In the genomic region with DNA sequence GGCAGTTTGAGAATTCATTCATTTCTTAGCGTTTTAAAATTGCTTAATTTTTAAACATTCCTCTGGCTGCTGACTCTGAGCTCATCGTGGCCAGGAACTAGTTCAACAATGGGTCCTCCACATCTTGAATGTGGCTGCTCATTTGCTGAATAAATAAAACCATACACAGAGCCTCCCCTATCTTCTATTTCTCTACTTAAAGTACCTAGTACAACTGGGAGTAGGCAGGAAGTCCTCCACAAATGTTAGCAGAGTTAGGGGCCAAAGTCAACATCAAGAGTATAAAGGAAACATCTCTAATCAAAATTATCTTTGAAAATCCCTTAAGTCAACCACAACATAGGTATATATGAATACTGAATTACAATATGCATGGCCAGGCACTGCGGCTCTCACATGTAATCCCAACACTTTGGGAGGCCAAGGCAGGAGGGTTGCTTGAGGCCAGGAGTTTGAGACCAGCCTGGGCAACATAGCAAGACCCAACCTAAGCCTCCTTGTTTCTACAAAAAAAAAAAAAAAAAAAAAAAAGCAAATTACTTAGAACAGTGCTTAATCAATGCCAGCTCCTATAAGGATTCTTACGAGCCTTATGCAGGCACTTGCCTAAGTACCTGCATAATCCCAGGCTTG, we compare ENCODE assay signal across 1 cellular context.
TF ChIP-seq lines count a peak whose summit lies in the region.

No MANE protein-coding gene starts in this region.

TF ChIP-seq in HepG2, 621 proteins besides CTCF, POLR2A, EP300 and RAD21 (continued from another document):
- TF ChIP-seq, protein P1, sequence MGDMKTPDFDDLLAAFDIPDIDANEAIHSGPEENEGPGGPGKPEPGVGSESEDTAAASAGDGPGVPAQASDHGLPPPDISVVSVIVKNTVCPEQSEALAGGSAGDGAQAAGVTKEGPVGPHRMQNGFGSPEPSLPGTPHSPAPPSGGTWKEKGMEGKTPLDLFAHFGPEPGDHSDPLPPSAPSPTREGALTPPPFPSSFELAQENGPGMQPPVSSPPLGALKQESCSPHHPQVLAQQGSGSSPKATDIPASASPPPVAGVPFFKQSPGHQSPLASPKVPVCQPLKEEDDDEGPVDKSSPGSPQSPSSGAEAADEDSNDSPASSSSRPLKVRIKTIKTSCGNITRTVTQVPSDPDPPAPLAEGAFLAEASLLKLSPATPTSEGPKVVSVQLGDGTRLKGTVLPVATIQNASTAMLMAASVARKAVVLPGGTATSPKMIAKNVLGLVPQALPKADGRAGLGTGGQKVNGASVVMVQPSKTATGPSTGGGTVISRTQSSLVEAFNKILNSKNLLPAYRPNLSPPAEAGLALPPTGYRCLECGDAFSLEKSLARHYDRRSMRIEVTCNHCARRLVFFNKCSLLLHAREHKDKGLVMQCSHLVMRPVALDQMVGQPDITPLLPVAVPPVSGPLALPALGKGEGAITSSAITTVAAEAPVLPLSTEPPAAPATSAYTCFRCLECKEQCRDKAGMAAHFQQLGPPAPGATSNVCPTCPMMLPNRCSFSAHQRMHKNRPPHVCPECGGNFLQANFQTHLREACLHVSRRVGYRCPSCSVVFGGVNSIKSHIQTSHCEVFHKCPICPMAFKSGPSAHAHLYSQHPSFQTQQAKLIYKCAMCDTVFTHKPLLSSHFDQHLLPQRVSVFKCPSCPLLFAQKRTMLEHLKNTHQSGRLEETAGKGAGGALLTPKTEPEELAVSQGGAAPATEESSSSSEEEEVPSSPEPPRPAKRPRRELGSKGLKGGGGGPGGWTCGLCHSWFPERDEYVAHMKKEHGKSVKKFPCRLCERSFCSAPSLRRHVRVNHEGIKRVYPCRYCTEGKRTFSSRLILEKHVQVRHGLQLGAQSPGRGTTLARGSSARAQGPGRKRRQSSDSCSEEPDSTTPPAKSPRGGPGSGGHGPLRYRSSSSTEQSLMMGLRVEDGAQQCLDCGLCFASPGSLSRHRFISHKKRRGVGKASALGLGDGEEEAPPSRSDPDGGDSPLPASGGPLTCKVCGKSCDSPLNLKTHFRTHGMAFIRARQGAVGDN (CRISPR knock-in tag; IDR thresholded peaks at IDR 0.05), result no peak
- TF ChIP-seq FOXK2 (IDR thresholded peaks at IDR 0.05) (no peak), PAF1 (CRISPR knock-in tag; IDR thresholded peaks at IDR 0.05) (no peak), ZNF263 (CRISPR knock-in tag; IDR thresholded peaks at IDR 0.05) (0 out of 2 replicates have a peak, but pooled peaks have one; percentile 27), NFIC (IDR thresholded peaks at IDR 0.05; ENCODE audit: low read length) (peak; percentile 30; the same call in 1 of the 2 replicates), ZFP37 (CRISPR knock-in tag; IDR thresholded peaks at IDR 0.05; ENCODE audit: borderline replicate concordance) (no peak), PHF8 (CRISPR knock-in tag; IDR thresholded peaks at IDR 0.05) (no peak), PPARG (CRISPR knock-in tag; conservative IDR thresholded peaks at IDR 0.05) (0 out of 2 replicates have a peak, but pooled peaks have one; percentile 5), ZNF660 (CRISPR knock-in tag; IDR thresholded peaks at IDR 0.05; ENCODE audit: borderline replicate concordance, low read depth) (no peak), SCMH1 (CRISPR knock-in tag; IDR thresholded peaks at IDR 0.05; ENCODE audit: borderline replicate concordance) (no peak), FOXA1 (IDR thresholded peaks at IDR 0.05) (no peak), FOXA1 (CRISPR knock-in tag; IDR thresholded peaks at IDR 0.05) (peak; percentile 77), MYC (CRISPR knock-in tag; IDR thresholded peaks at IDR 0.05; ENCODE audit: borderline replicate concordance) (no peak), ZNF431 (CRISPR knock-in tag; IDR thresholded peaks at IDR 0.05; ENCODE audit: borderline replicate concordance, low read depth) (no peak), GFI1 (CRISPR knock-in tag; IDR thresholded peaks at IDR 0.05; ENCODE audit: borderline replicate concordance) (0 out of 2 replicates have a peak, but pooled peaks have one; percentile 11), SIX4 (CRISPR knock-in tag; IDR thresholded peaks at IDR 0.05) (no peak), ZMYM3 (CRISPR knock-in tag; IDR thresholded peaks at IDR 0.05) (no peak), SP1 (IDR thresholded peaks at IDR 0.05) (no peak), SP1 (CRISPR knock-in tag; IDR thresholded peaks at IDR 0.05) (no peak), SOX13 (IDR thresholded peaks at IDR 0.05) (no peak), SOX13 (CRISPR knock-in tag; conservative IDR thresholded peaks at IDR 0.05 in 1 of 2, IDR thresholded peaks at IDR 0.05 in 1 of 2) (peak in 1 of 2 experiments; percentile 49; a peak in 1 of 4 replicates), ZNF549 (CRISPR knock-in tag; IDR thresholded peaks at IDR 0.05) (no peak)
- TF ChIP-seq, protein P2, sequence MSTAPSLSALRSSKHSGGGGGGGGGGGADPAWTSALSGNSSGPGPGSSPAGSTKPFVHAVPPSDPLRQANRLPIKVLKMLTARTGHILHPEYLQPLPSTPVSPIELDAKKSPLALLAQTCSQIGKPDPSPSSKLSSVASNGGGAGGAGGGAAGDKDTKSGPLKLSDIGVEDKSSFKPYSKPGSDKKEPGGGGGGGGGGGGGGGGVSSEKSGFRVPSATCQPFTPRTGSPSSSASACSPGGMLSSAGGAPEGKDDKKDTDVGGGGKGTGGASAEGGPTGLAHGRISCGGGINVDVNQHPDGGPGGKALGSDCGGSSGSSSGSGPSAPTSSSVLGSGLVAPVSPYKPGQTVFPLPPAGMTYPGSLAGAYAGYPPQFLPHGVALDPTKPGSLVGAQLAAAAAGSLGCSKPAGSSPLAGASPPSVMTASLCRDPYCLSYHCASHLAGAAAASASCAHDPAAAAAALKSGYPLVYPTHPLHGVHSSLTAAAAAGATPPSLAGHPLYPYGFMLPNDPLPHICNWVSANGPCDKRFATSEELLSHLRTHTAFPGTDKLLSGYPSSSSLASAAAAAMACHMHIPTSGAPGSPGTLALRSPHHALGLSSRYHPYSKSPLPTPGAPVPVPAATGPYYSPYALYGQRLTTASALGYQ (CRISPR knock-in tag; IDR thresholded peaks at IDR 0.05), result 0 out of 2 replicates have a peak, but pooled peaks have one; percentile 42
- TF ChIP-seq, protein P3, sequence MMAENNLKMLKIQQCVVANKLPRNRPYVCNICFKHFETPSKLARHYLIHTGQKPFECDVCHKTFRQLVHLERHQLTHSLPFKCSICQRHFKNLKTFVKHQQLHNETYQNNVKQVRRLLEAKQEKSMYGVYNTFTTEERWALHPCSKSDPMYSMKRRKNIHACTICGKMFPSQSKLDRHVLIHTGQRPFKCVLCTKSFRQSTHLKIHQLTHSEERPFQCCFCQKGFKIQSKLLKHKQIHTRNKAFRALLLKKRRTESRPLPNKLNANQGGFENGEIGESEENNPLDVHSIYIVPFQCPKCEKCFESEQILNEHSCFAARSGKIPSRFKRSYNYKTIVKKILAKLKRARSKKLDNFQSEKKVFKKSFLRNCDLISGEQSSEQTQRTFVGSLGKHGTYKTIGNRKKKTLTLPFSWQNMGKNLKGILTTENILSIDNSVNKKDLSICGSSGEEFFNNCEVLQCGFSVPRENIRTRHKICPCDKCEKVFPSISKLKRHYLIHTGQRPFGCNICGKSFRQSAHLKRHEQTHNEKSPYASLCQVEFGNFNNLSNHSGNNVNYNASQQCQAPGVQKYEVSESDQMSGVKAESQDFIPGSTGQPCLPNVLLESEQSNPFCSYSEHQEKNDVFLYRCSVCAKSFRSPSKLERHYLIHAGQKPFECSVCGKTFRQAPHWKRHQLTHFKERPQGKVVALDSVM (CRISPR knock-in tag; IDR thresholded peaks at IDR 0.05), result peak; percentile 83
- TF ChIP-seq, protein P4, sequence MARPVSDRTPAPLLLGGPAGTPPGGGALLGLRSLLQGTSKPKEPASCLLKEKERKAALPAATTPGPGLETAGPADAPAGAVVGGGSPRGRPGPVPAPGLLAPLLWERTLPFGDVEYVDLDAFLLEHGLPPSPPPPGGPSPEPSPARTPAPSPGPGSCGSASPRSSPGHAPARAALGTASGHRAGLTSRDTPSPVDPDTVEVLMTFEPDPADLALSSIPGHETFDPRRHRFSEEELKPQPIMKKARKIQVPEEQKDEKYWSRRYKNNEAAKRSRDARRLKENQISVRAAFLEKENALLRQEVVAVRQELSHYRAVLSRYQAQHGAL (CRISPR knock-in tag; IDR thresholded peaks at IDR 0.05; ENCODE audit: not compliant biosample characterization), result no peak
- TF ChIP-seq, protein P5, sequence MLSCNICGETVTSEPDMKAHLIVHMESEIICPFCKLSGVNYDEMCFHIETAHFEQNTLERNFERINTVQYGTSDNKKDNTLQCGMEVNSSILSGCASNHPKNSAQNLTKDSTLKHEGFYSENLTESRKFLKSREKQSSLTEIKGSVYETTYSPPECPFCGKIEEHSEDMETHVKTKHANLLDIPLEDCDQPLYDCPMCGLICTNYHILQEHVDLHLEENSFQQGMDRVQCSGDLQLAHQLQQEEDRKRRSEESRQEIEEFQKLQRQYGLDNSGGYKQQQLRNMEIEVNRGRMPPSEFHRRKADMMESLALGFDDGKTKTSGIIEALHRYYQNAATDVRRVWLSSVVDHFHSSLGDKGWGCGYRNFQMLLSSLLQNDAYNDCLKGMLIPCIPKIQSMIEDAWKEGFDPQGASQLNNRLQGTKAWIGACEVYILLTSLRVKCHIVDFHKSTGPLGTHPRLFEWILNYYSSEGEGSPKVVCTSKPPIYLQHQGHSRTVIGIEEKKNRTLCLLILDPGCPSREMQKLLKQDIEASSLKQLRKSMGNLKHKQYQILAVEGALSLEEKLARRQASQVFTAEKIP (CRISPR knock-in tag; IDR thresholded peaks at IDR 0.05; ENCODE audit: borderline replicate concordance), result no peak
- TF ChIP-seq, protein P6, sequence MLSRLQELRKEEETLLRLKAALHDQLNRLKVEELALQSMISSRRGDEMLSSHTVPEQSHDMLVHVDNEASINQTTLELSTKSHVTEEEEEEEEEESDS (CRISPR knock-in tag; IDR thresholded peaks at IDR 0.05; ENCODE audit: borderline replicate concordance), result no peak
- TF ChIP-seq, protein P7, sequence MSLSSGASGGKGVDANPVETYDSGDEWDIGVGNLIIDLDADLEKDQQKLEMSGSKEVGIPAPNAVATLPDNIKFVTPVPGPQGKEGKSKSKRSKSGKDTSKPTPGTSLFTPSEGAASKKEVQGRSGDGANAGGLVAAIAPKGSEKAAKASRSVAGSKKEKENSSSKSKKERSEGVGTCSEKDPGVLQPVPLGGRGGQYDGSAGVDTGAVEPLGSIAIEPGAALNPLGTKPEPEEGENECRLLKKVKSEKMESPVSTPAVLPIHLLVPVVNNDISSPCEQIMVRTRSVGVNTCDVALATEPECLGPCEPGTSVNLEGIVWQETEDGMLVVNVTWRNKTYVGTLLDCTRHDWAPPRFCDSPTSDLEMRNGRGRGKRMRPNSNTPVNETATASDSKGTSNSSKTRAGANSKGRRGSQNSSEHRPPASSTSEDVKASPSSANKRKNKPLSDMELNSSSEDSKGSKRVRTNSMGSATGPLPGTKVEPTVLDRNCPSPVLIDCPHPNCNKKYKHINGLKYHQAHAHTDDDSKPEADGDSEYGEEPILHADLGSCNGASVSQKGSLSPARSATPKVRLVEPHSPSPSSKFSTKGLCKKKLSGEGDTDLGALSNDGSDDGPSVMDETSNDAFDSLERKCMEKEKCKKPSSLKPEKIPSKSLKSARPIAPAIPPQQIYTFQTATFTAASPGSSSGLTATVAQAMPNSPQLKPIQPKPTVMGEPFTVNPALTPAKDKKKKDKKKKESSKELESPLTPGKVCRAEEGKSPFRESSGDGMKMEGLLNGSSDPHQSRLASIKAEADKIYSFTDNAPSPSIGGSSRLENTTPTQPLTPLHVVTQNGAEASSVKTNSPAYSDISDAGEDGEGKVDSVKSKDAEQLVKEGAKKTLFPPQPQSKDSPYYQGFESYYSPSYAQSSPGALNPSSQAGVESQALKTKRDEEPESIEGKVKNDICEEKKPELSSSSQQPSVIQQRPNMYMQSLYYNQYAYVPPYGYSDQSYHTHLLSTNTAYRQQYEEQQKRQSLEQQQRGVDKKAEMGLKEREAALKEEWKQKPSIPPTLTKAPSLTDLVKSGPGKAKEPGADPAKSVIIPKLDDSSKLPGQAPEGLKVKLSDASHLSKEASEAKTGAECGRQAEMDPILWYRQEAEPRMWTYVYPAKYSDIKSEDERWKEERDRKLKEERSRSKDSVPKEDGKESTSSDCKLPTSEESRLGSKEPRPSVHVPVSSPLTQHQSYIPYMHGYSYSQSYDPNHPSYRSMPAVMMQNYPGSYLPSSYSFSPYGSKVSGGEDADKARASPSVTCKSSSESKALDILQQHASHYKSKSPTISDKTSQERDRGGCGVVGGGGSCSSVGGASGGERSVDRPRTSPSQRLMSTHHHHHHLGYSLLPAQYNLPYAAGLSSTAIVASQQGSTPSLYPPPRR (CRISPR knock-in tag; IDR thresholded peaks at IDR 0.05; ENCODE audit: borderline replicate concordance), result peak; percentile 73; the same call in 1 of the 2 replicates
